Comparison of ENCODE assay signal across 27 cellular contexts in the genomic region with DNA sequence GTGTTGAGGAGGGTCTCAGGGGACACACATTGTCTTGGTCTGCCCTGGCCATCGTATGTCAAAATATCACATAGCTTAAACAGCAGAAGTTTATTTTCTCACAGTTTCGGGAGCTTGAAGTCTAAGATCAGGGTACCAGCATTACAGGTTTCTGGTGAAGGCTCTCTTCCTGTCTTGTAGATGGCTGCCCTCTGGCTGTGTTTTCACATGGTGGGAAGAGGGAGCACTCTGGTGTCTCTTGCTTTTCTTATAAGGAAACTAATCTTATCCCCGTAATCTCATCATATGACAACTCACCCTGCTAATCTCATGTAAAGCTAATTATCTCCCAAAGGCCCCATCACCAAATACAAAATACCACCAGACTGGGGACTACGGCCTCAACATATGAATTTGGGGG.
"Had no signal": no experiment of that assay in that cellular context is flagged by ENCODE, and none has a peak within 500 bp of the region (broad histone marks: within the 10 kb centered on the region; RNA-seq: fewer than 3 reads in every experiment).

No MANE protein-coding gene starts in this region.

- H3K4me3 Mint-ChIP-seq: immature natural killer cell; mesothelial cell of epicardium; naive B cell; natural killer cell; stimulated activated memory B cell treated with anti-CD40 and anti-IgM and Interleukin-4, amounts not matched to agents 10 μg/mL and 1 μg/mL and 100 μg/mL, for 72 hours; stimulated activated naive CD8-positive, alpha-beta T cell treated with anti-CD3 and anti-CD28 coated beads, Interleukin-15, amount 100 ng/mL, for 72 hours had no signal

- H3K9me3 ChIP-seq: left lung, lower lobe of right lung, ovary, right atrium auricular region, right lobe of liver, tibial nerve, upper lobe of left lung, vagina had no signal

- H3K9me3 Mint-ChIP-seq: mesothelial cell of epicardium; naive B cell; stimulated activated memory B cell treated with anti-CD40 and anti-IgM and Interleukin-4, amounts not matched to agents 10 μg/mL and 1 μg/mL and 100 μg/mL, for 72 hours; stimulated activated naive CD8-positive, alpha-beta T cell treated with anti-CD3 and anti-CD28 coated beads, Interleukin-15, amount 100 ng/mL, for 72 hours had no signal

- H3K27me3 Mint-ChIP-seq: progenitor cell of endocrine pancreas; stimulated activated memory B cell treated with anti-CD40 and anti-IgM and Interleukin-4, amounts not matched to agents 10 μg/mL and 1 μg/mL and 100 μg/mL, for 72 hours; stimulated activated naive CD8-positive, alpha-beta T cell treated with anti-CD3 and anti-CD28 coated beads, Interleukin-15, amount 100 ng/mL, for 72 hours had no signal

- H3K4me1 ChIP-seq: left lung, lower lobe of right lung, right lobe of liver, tibial nerve, upper lobe of left lung had no signal

- H3K4me3 ChIP-seq: left lung, lower lobe of right lung, ovary, right atrium auricular region, right lobe of liver, smooth muscle cell, tibial nerve, upper lobe of left lung, vagina had no signal

- H3K27ac ChIP-seq: left lung, lower lobe of right lung, ovary, right atrium auricular region, right lobe of liver, tibial nerve, upper lobe of left lung, vagina had no signal

- DNase-seq: hypothalamus; immature natural killer cell; kidney; left colon; left lung; lower lobe of right lung; mammary epithelial cell; mesenchymal stem cell; naive B cell; natural killer cell; ovary; right lobe of liver; stimulated activated CD4-positive, alpha-beta T cell treated with anti-CD3 and anti-CD28 coated beads, Interleukin-1b, Interleukin-23, amount 100 ng/mL, for 48 hours; stimulated activated CD4-positive, alpha-beta T cell treated with anti-CD3 and anti-CD28 coated beads, Interleukin-2, amount 100 ng/mL, for 48 hours; stimulated activated CD4-positive, alpha-beta T cell treated with anti-CD3 and anti-CD28 coated beads, Interleukin-4, amount 100 ng/mL, for 4 hours; stimulated activated CD8-positive, alpha-beta memory T cell treated with anti-CD3 and anti-CD28 coated beads, Interleukin-4, amount 100 ng/mL, for 48 hours; stimulated activated naive CD4-positive, alpha-beta T cell treated with Interleukin-2 at 50 U/mL for 16 hours; stimulated activated naive CD8-positive, alpha-beta T cell treated with anti-CD3 and anti-CD28 coated beads, Interleukin-15, amount 100 ng/mL, for 72 hours; substantia nigra; upper lobe of left lung had no signal

- H3K36me3 Mint-ChIP-seq: immature natural killer cell; mesothelial cell of epicardium; naive B cell; natural killer cell; stimulated activated memory B cell treated with anti-CD40 and anti-IgM and Interleukin-4, amounts not matched to agents 10 μg/mL and 1 μg/mL and 100 μg/mL, for 72 hours had no signal

- H3K27ac Mint-ChIP-seq: immature natural killer cell; mesothelial cell of epicardium; natural killer cell; stimulated activated memory B cell treated with anti-CD40 and anti-IgM and Interleukin-4, amounts not matched to agents 10 μg/mL and 1 μg/mL and 100 μg/mL, for 72 hours; stimulated activated naive CD8-positive, alpha-beta T cell treated with anti-CD3 and anti-CD28 coated beads, Interleukin-15, amount 100 ng/mL, for 72 hours had no signal

- H3K27me3 ChIP-seq: left lung, ovary, right atrium auricular region, right lobe of liver, tibial nerve, upper lobe of left lung, vagina had no signal

- H3K36me3 ChIP-seq: left lung, lower lobe of right lung, ovary, right atrium auricular region, right lobe of liver, tibial nerve, upper lobe of left lung, vagina had no signal

- H3K4me1 Mint-ChIP-seq: immature natural killer cell; naive B cell; natural killer cell; stimulated activated memory B cell treated with anti-CD40 and anti-IgM and Interleukin-4, amounts not matched to agents 10 μg/mL and 1 μg/mL and 100 μg/mL, for 72 hours; stimulated activated naive CD8-positive, alpha-beta T cell treated with anti-CD3 and anti-CD28 coated beads, Interleukin-15, amount 100 ng/mL, for 72 hours had no signal

- H3K4me2 ChIP-seq: smooth muscle cell had no signal
